32 cellular contexts compared by ENCODE assay signal in the genomic region with DNA sequence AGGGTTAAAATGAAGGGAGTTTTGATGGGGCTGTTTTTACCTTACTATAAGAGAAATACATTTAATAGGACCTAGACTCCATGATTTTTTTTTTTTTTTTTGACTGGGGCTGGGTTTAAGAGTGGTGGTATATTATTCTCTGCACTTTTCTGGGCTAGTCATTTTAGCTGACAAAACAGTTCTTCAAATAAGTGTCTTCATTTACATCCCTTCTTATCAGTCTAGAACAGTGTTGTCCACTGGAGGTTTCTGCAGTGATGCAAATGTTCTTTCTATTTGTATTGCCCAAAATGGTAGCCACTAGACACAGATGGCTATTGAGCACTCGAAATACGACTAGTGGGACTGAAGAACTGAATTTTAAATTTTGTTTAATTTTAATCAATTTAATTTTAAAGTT.
"Had no signal": no experiment of that assay in that cellular context is flagged by ENCODE, and none has a peak within 500 bp of the region (broad histone marks: within the 10 kb centered on the region; RNA-seq: fewer than 3 reads in every experiment).

No MANE protein-coding gene starts in this region.

- DNase-seq: activated B cell treated with CpG ODN at 0.5 μM for 24 hours; activated CD4-positive, alpha-beta memory T cell treated with anti-CD3 and anti-CD28 coated beads for 36 hours; activated CD4-positive, alpha-beta T cell treated with anti-CD3 and anti-CD28 coated beads, Interleukin-2, amount 10 ng/mL, durations not matched to agents 24 days and 14 days; activated CD8-positive, alpha-beta memory T cell treated with anti-CD3 and anti-CD28 coated beads, Interleukin-2, amount 10 ng/mL, durations not matched to agents 7 days and 5 days; activated CD8-positive, alpha-beta memory T cell treated with anti-CD3 and anti-CD28 coated beads, Interleukin-2, amount 50 U/mL, for 4 hours; activated CD8-positive, alpha-beta T cell treated with anti-CD3 and anti-CD28 coated beads, Interleukin-2, amount 10 ng/mL, durations not matched to agents 7 days and 5 days; activated gamma-delta T cell; activated naive CD4-positive, alpha-beta T cell; activated naive CD4-positive, alpha-beta T cell treated with anti-CD3 and anti-CD28 coated beads, Interleukin-2, amount 10 ng/mL, durations not matched to agents 7 days and 5 days; activated T-cell treated with anti-CD3 and anti-CD28 coated beads, Interleukin-2, amount 50 U/mL, for 1 hour; activated T-cell treated with anti-CD3 and anti-CD28 coated beads, Interleukin-2, amount 50 U/mL, for 48 hours; adrenal gland; amygdala; aorta; body of pancreas; caudate nucleus; cortex of kidney; dermis blood vessel endothelial cell; effector CD4-positive, alpha-beta T cell; effector memory CD8-positive, alpha-beta T cell; esophagus squamous epithelium; foreskin melanocyte; heart right ventricle; T-helper 1 cell; T-helper 17 cell; T1000; WERI-Rb-1 had no signal

- H3K27ac Mint-ChIP-seq: activated B cell treated with CpG ODN at 0.5 μM for 24 hours; activated CD4-positive, alpha-beta memory T cell treated with anti-CD3 and anti-CD28 coated beads for 36 hours; activated CD4-positive, alpha-beta T cell treated with anti-CD3 and anti-CD28 coated beads, Interleukin-2, amount 10 ng/mL, durations not matched to agents 24 days and 14 days; activated CD8-positive, alpha-beta T cell treated with anti-CD3 and anti-CD28 coated beads, Interleukin-2, amount 10 ng/mL, durations not matched to agents 7 days and 5 days; activated naive CD4-positive, alpha-beta T cell treated with anti-CD3 and anti-CD28 coated beads, Interleukin-2, amount 10 ng/mL, durations not matched to agents 7 days and 5 days; activated T-helper 1 cell treated with anti-CD3 and anti-CD28 coated beads, Interleukin-12 subunit alpha, Interleukin-12 subunit beta, Interleukin-2, Interleukin-4 antibody, amounts not matched to agents 30 ng/mL and 10 ng/mL and 1 ng/mL, durations not matched to agents 14 hours and 24 hours and 36 hours; T-helper 17 cell; T-helper 2 cell treated with Interferon-gamma antibody and Interleukin-4, amounts not matched to agents 5 μg/mL and 100 μg/mL, for 36 hours had no signal

- H3K4me3 Mint-ChIP-seq: activated B cell treated with CpG ODN at 0.5 μM for 24 hours; activated CD4-positive, alpha-beta memory T cell treated with anti-CD3 and anti-CD28 coated beads for 36 hours; activated CD4-positive, alpha-beta T cell treated with anti-CD3 and anti-CD28 coated beads, Interleukin-2, amount 10 ng/mL, durations not matched to agents 24 days and 14 days; activated CD8-positive, alpha-beta memory T cell treated with anti-CD3 and anti-CD28 coated beads, Interleukin-2, amount 10 ng/mL, durations not matched to agents 7 days and 5 days; activated CD8-positive, alpha-beta T cell treated with anti-CD3 and anti-CD28 coated beads, Interleukin-2, amount 10 ng/mL, durations not matched to agents 7 days and 5 days; activated naive CD4-positive, alpha-beta T cell treated with anti-CD3 and anti-CD28 coated beads, Interleukin-2, amount 10 ng/mL, durations not matched to agents 7 days and 5 days; activated T-helper 1 cell treated with anti-CD3 and anti-CD28 coated beads, Interleukin-12 subunit alpha, Interleukin-12 subunit beta, Interleukin-2, Interleukin-4 antibody, amounts not matched to agents 30 ng/mL and 10 ng/mL and 1 ng/mL, durations not matched to agents 14 hours and 24 hours and 36 hours; effector memory CD8-positive, alpha-beta T cell; T-helper 17 cell; T-helper 2 cell treated with Interferon-gamma antibody and Interleukin-4, amounts not matched to agents 5 μg/mL and 100 μg/mL, for 36 hours had no signal

- H3K27me3 Mint-ChIP-seq: activated B cell treated with CpG ODN at 0.5 μM for 24 hours; activated CD4-positive, alpha-beta memory T cell treated with anti-CD3 and anti-CD28 coated beads for 36 hours; activated CD4-positive, alpha-beta T cell treated with anti-CD3 and anti-CD28 coated beads, Interleukin-2, amount 10 ng/mL, durations not matched to agents 24 days and 14 days; activated CD8-positive, alpha-beta memory T cell treated with anti-CD3 and anti-CD28 coated beads, Interleukin-2, amount 10 ng/mL, durations not matched to agents 7 days and 5 days; activated naive CD4-positive, alpha-beta T cell treated with anti-CD3 and anti-CD28 coated beads, Interleukin-2, amount 10 ng/mL, durations not matched to agents 7 days and 5 days; effector memory CD8-positive, alpha-beta T cell; T-helper 17 cell had no signal

- H3K36me3 Mint-ChIP-seq: activated naive CD4-positive, alpha-beta T cell treated with anti-CD3 and anti-CD28 coated beads, Interleukin-2, amount 50 U/mL, for 72 hours had no signal

- H3K9me3 Mint-ChIP-seq: activated B cell treated with CpG ODN at 0.5 μM for 24 hours; activated CD4-positive, alpha-beta memory T cell treated with anti-CD3 and anti-CD28 coated beads for 36 hours; activated CD4-positive, alpha-beta T cell treated with anti-CD3 and anti-CD28 coated beads, Interleukin-2, amount 10 ng/mL, durations not matched to agents 24 days and 14 days; activated naive CD4-positive, alpha-beta T cell treated with anti-CD3 and anti-CD28 coated beads, Interleukin-2, amount 10 ng/mL, durations not matched to agents 7 days and 5 days; activated naive CD4-positive, alpha-beta T cell treated with anti-CD3 and anti-CD28 coated beads, Interleukin-2, amount 50 U/mL, for 72 hours; activated T-helper 1 cell treated with anti-CD3 and anti-CD28 coated beads, Interleukin-12 subunit alpha, Interleukin-12 subunit beta, Interleukin-2, Interleukin-4 antibody, amounts not matched to agents 30 ng/mL and 10 ng/mL and 1 ng/mL, durations not matched to agents 14 hours and 24 hours and 36 hours; effector memory CD8-positive, alpha-beta T cell; T-helper 2 cell treated with Interferon-gamma antibody and Interleukin-4, amounts not matched to agents 5 μg/mL and 100 μg/mL, for 36 hours had no signal

- ATAC-seq: activated CD4-positive, CD25-positive, alpha-beta regulatory T cell treated with anti-CD3 and anti-CD28 coated beads, Interleukin-2, amount 50 U/mL, for 24 hours; activated CD8-positive, alpha-beta memory T cell treated with anti-CD3 and anti-CD28 coated beads, Interleukin-2, amount 10 ng/mL, durations not matched to agents 7 days and 5 days; activated CD8-positive, alpha-beta T cell treated with anti-CD3 and anti-CD28 coated beads, Interleukin-2, amount 10 ng/mL, durations not matched to agents 7 days and 5 days; activated naive CD4-positive, alpha-beta T cell treated with anti-CD3 and anti-CD28 coated beads, Interleukin-2, amount 50 U/mL, for 72 hours; body of pancreas; effector memory CD8-positive, alpha-beta T cell; gastroesophageal sphincter; heart right ventricle; T-helper 17 cell had no signal
